Comparison of ENCODE assay signal across 26 cellular contexts in the genomic region with DNA sequence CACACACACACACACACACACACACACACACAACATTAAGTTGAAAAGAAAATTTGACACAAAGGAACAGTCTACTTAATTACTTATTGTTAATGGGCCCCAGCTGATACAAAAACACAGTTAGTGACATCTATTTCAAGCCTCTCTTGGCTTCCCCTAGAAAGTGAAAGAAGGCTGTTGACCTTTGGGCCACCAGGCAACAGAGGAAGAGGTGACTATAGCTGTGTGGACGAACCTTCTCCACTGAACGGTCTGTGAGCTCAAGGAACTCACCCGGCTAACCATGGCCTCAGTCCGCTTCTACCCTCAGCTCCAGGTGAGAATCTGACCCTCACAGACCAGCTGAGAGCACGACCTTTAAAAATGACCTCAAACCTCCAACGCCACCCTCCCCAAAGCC. TPM values are rescaled to one million over a fixed set of nuclear protein-coding genes. Genes with fewer than 3 reads are reported as not detected.
"Had no signal": no experiment of that assay in that cellular context is flagged by ENCODE, and none has a peak within 500 bp of the region (broad histone marks: within the 10 kb centered on the region; RNA-seq: fewer than 3 reads in every experiment).

No MANE protein-coding gene starts in this region.

- H3K27ac ChIP-seq: cardiac muscle cell, gastroesophageal sphincter, heart right ventricle, left ventricle myocardium inferior, transverse colon, vagina had no signal

- H3K27ac Mint-ChIP-seq: activated CD4-positive, alpha-beta memory T cell treated with anti-CD3 and anti-CD28 coated beads, Interleukin-2, amount 10 ng/mL, durations not matched to agents 7 days and 5 days; activated CD8-positive, alpha-beta memory T cell treated with anti-CD3 and anti-CD28 coated beads, Interleukin-2, amount 10 ng/mL, durations not matched to agents 7 days and 5 days; activated naive CD8-positive, alpha-beta T cell treated with anti-CD3 and anti-CD28 coated beads, Interleukin-2, amount 10 ng/mL, durations not matched to agents 7 days and 5 days; activated T-helper 17 cell treated with anti-CD3 and anti-CD28 coated beads, Interleukin-2, amount 50 U/mL, for 72 hours; dendritic cell treated with granulocyte-macrophage colony-stimulating factor and Interleukin-4, amounts not matched to agents 40 ng/mL and 50 ng/mL, for 4 days; immature natural killer cell had no signal

- H3K9me3 ChIP-seq: gastroesophageal sphincter, heart right ventricle, left ventricle myocardium inferior, transverse colon, vagina had no signal

- H3K27me3 ChIP-seq: cardiac muscle cell, transverse colon, vagina had no signal

- DNase-seq: activated CD4-positive, alpha-beta memory T cell treated with anti-CD3 and anti-CD28 coated beads, Interleukin-2, amount 10 ng/mL, durations not matched to agents 7 days and 5 days; activated CD4-positive, alpha-beta T cell treated with anti-CD3 and anti-CD28 coated beads for 48 hours; activated CD4-positive, CD25-positive, alpha-beta regulatory T cell; activated CD8-positive, alpha-beta memory T cell treated with anti-CD3 and anti-CD28 coated beads, Interleukin-2, amount 10 ng/mL, durations not matched to agents 7 days and 5 days; activated naive CD4-positive, alpha-beta T cell treated with Interleukin-2 at 50 U/mL for 16 hours; activated naive CD8-positive, alpha-beta T cell treated with anti-CD3 and anti-CD28 coated beads, Interleukin-2, amount 10 ng/mL, durations not matched to agents 7 days and 5 days; amygdala; effector CD8-positive, alpha-beta T cell; heart right ventricle; immature natural killer cell; kidney glomerular epithelial cell; left ventricle myocardium inferior; occipital lobe; stimulated activated CD4-positive, alpha-beta T cell treated with anti-CD3 and anti-CD28 coated beads, Interleukin-12 subunit alpha, Interleukin-12 subunit beta, amount 100 ng/mL, for 4 hours; stimulated activated CD4-positive, alpha-beta T cell treated with anti-CD3 and anti-CD28 coated beads, Interleukin-1b, Interleukin-23, amount 100 ng/mL, for 48 hours; stimulated activated CD8-positive, alpha-beta memory T cell treated with anti-CD3 and anti-CD28 coated beads, Interleukin-4, amount 100 ng/mL, for 48 hours; stimulated activated naive CD8-positive, alpha-beta T cell treated with anti-CD3 and anti-CD28 coated beads, Interleukin-15, Interleukin-2, amounts not matched to agents 100 U/mL and 50 U/mL, for 24 hours; transverse colon had no signal

- H3K4me1 ChIP-seq: gastroesophageal sphincter, heart right ventricle, left ventricle myocardium inferior, transverse colon, vagina had no signal

- H3K27me3 Mint-ChIP-seq: activated CD4-positive, alpha-beta memory T cell treated with anti-CD3 and anti-CD28 coated beads, Interleukin-2, amount 10 ng/mL, durations not matched to agents 7 days and 5 days; activated CD8-positive, alpha-beta memory T cell treated with anti-CD3 and anti-CD28 coated beads, Interleukin-2, amount 10 ng/mL, durations not matched to agents 7 days and 5 days; activated naive CD8-positive, alpha-beta T cell treated with anti-CD3 and anti-CD28 coated beads, Interleukin-2, amount 10 ng/mL, durations not matched to agents 7 days and 5 days had no signal

- H3K4me3 ChIP-seq: cardiac muscle cell, gastroesophageal sphincter, heart right ventricle, left ventricle myocardium inferior, transverse colon, vagina had no signal

- H3K9me3 Mint-ChIP-seq: activated T-helper 17 cell treated with anti-CD3 and anti-CD28 coated beads, Interleukin-2, amount 50 U/mL, for 72 hours; dendritic cell treated with granulocyte-macrophage colony-stimulating factor and Interleukin-4, amounts not matched to agents 40 ng/mL and 50 ng/mL, for 4 days; immature natural killer cell had no signal

- H3K36me3 Mint-ChIP-seq: activated CD8-positive, alpha-beta memory T cell treated with anti-CD3 and anti-CD28 coated beads, Interleukin-2, amount 10 ng/mL, durations not matched to agents 7 days and 5 days; activated naive CD8-positive, alpha-beta T cell treated with anti-CD3 and anti-CD28 coated beads, Interleukin-2, amount 10 ng/mL, durations not matched to agents 7 days and 5 days; immature natural killer cell had no signal

- H3K4me1 Mint-ChIP-seq: activated CD4-positive, alpha-beta memory T cell treated with anti-CD3 and anti-CD28 coated beads, Interleukin-2, amount 10 ng/mL, durations not matched to agents 7 days and 5 days; activated CD8-positive, alpha-beta memory T cell treated with anti-CD3 and anti-CD28 coated beads, Interleukin-2, amount 10 ng/mL, durations not matched to agents 7 days and 5 days; activated naive CD8-positive, alpha-beta T cell treated with anti-CD3 and anti-CD28 coated beads, Interleukin-2, amount 10 ng/mL, durations not matched to agents 7 days and 5 days; activated T-helper 17 cell treated with anti-CD3 and anti-CD28 coated beads, Interleukin-2, amount 50 U/mL, for 72 hours; immature natural killer cell had no signal

- H3K36me3 ChIP-seq: cardiac muscle cell, gastroesophageal sphincter, heart right ventricle, left ventricle myocardium inferior, transverse colon, vagina had no signal

- ATAC-seq: activated CD8-positive, alpha-beta memory T cell treated with anti-CD3 and anti-CD28 coated beads, Interleukin-2, amount 10 ng/mL, durations not matched to agents 7 days and 5 days; activated T-helper 17 cell treated with anti-CD3 and anti-CD28 coated beads, Interleukin-2, amount 50 U/mL, for 72 hours; esophagus mucosa; gastroesophageal sphincter; heart right ventricle; stimulated activated naive CD8-positive, alpha-beta T cell treated with anti-CD3 and anti-CD28 coated beads, Interleukin-15, Interleukin-2, amounts not matched to agents 100 U/mL and 50 U/mL, for 24 hours had no signal

- H3K4me3 Mint-ChIP-seq: activated CD4-positive, alpha-beta memory T cell treated with anti-CD3 and anti-CD28 coated beads, Interleukin-2, amount 10 ng/mL, durations not matched to agents 7 days and 5 days; activated CD8-positive, alpha-beta memory T cell treated with anti-CD3 and anti-CD28 coated beads, Interleukin-2, amount 10 ng/mL, durations not matched to agents 7 days and 5 days; activated naive CD8-positive, alpha-beta T cell treated with anti-CD3 and anti-CD28 coated beads, Interleukin-2, amount 10 ng/mL, durations not matched to agents 7 days and 5 days; activated T-helper 17 cell treated with anti-CD3 and anti-CD28 coated beads, Interleukin-2, amount 50 U/mL, for 72 hours; dendritic cell treated with granulocyte-macrophage colony-stimulating factor and Interleukin-4, amounts not matched to agents 40 ng/mL and 50 ng/mL, for 4 days; immature natural killer cell had no signal

RNA-seq across cellular contexts. Expression of gene CALN1, which starts 32.9 kb away (rescaled TPM):
- total RNA-seq: activated CD4-positive, alpha-beta memory T cell treated with anti-CD3 and anti-CD28 coated beads, Interleukin-2, amount 10 ng/mL, durations not matched to agents 7 days and 5 days; activated CD8-positive, alpha-beta memory T cell treated with anti-CD3 and anti-CD28 coated beads, Interleukin-2, amount 10 ng/mL, durations not matched to agents 7 days and 5 days; activated naive CD8-positive, alpha-beta T cell treated with anti-CD3 and anti-CD28 coated beads, Interleukin-2, amount 10 ng/mL, durations not matched to agents 7 days and 5 days; activated T-helper 17 cell treated with anti-CD3 and anti-CD28 coated beads, Interleukin-2, amount 50 U/mL, for 72 hours; chondrocyte; heart right ventricle; left ventricle myocardium inferior; myocyte; transverse colon had no signal
